ENCODE assay signal across 20 cellular contexts in the genomic region with DNA sequence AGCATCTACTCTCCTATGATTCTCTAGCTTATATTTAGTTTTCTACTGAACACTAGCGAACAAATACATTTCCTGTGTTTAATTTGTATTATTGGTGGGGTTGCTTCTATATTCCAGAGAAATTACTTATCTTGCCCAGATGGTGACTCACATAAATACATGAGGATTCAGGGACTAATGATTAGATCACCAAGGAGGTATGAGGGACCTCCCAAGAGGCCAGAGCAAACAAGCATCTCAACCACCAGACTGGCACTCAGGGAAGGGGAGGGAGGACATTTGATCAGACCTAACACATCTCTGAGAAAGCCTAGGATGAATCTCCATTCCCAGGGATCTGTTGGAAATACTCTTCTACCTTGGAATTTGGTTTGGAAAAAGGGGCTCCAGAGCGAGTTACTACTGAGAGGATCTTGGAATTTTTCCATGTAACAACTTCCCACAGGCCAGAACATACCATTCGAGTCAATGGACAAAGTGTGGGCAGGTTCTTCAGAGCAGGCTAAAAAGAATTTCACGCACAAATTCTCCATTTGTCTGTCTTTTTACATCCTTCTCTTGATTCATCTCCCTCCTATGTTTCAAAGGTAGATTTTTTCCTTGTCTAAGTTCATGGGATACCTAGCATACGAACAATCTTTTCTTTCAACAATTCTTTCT.
DNase-seq lines count a peak whose midpoint lies in the region; ATAC-seq and TF ChIP-seq lines count a peak whose summit lies in the region.
"Had no signal": no experiment of that assay in that cellular context is flagged by ENCODE, and none has a peak within 500 bp of the region (broad histone marks: within the 10 kb centered on the region; RNA-seq: fewer than 3 reads in every experiment).

No MANE protein-coding gene starts in this region.

- H3K4me3 ChIP-seq in IMR-90 (ENCODE audit: insufficient read depth, low read depth, low read length), result no peak overlapping the region
- no peak overlapping the region for H3K4me3 ChIP-seq in BE2C (ENCODE audit: low read depth, low read length)
- no peak overlapping the region for H3K4me3 ChIP-seq in body of pancreas
- H3K4me3 ChIP-seq: colonic mucosa, hepatocyte, ovary, SK-N-MC, uterus had no signal

- TF ChIP-seq CTCF in IMR-90 (conservative IDR thresholded peaks at IDR 0.05; ENCODE audit: low read depth, low read length), result no peak
- no peak for TF ChIP-seq CTCF in foreskin keratinocyte (conservative IDR thresholded peaks at IDR 0.05)
- TF ChIP-seq CTCF in BE2C (IDR thresholded peaks at IDR 0.05; ENCODE audit: low read depth, low read length), result no peak
- no peak for TF ChIP-seq CTCF in body of pancreas (IDR thresholded peaks at IDR 0.05)

- ATAC-seq in IMR-90 (ENCODE audit: low read depth), result peak; percentile 95
- no peak for ATAC-seq in foreskin keratinocyte
- ATAC-seq in body of pancreas, result no peak
- ATAC-seq: activated naive CD8-positive, alpha-beta T cell treated with anti-CD3 and anti-CD28 coated beads, Interleukin-2, amount 50 U/mL, for 24 hours had no signal

- no peak for TF ChIP-seq RAD21 in IMR-90 (IDR thresholded peaks at IDR 0.05; ENCODE audit: low read length)

- TF ChIP-seq POLR2A in IMR-90 (IDR thresholded peaks at IDR 0.05; ENCODE audit: low read depth, low read length) (0 out of 2 replicates have a peak, but pooled peaks have one; percentile 44), body of pancreas (IDR thresholded peaks at IDR 0.05) (no peak)

- H4K20me1 ChIP-seq in IMR-90 (ENCODE audit: insufficient read depth, low read length), result no peaks in the 10 kb centered on the region

- H4K91ac ChIP-seq in IMR-90 (ENCODE audit: insufficient read depth, low read depth, low read length), result peak overlapping the region; percentile 72

- H3K9me1 ChIP-seq in IMR-90 (ENCODE audit: insufficient read depth, low read length), result peaks cover 16% of the 10 kb centered on the region

- CTCF ChIA-PET in IMR-90 (lab: Yijun Ruan, JAX), result no interaction called here

- H3K4me1 ChIP-seq in IMR-90 (ENCODE audit: control insufficient read depth, insufficient read depth, low read length) (peaks cover 8% of the 10 kb centered on the region), foreskin keratinocyte (no peaks in the 10 kb centered on the region), BE2C (no peaks in the 10 kb centered on the region), body of pancreas (peaks cover 10% of the 10 kb centered on the region)
- H3K4me1 ChIP-seq: Caco-2, colonic mucosa, uterus had no signal

- no peak overlapping the region for H2AFZ ChIP-seq in IMR-90 (replicated peaks; ENCODE audit: low read length, poor library complexity)
- H2AFZ ChIP-seq: hepatocyte had no signal

- H2BK120ac ChIP-seq in IMR-90 (ENCODE audit: low read depth, low read length), result peak overlapping the region; percentile 89

- dilution Hi-C loops in IMR-90 (cut with HindIII; ENCODE audit: low sequenced_read_pairs, unreplicated experiment), result no loop called here

- H2AK5ac ChIP-seq in IMR-90 (ENCODE audit: low read depth, low read length), result 0 out of 2 replicates have a peak overlapping the region, but pooled peaks have one; percentile 21

- H3K23ac ChIP-seq in IMR-90 (ENCODE audit: low read depth, low read length), result no peak overlapping the region

- H2BK15ac ChIP-seq in IMR-90 (ENCODE audit: low read depth, low read length), result no peak overlapping the region; the same call in 2 of the 3 replicates

- H4K5ac ChIP-seq in IMR-90 (ENCODE audit: low read depth, low read length), result peak overlapping the region; percentile 67; the same call in 1 of the 2 replicates

- no peaks in the 10 kb centered on the region for H3K27me3 ChIP-seq in IMR-90 (ENCODE audit: control insufficient read depth, insufficient read depth, low read length)
- H3K27me3 ChIP-seq in foreskin keratinocyte, result no peaks in the 10 kb centered on the region
- no peaks in the 10 kb centered on the region for H3K27me3 ChIP-seq in BE2C
- H3K27me3 ChIP-seq in body of pancreas, result no peaks in the 10 kb centered on the region
- H3K27me3 ChIP-seq: colonic mucosa, hepatocyte, ovary, uterus had no signal

- no peak overlapping the region for H2AK9ac ChIP-seq in IMR-90 (replicated peaks; ENCODE audit: low read depth, low read length, poor library complexity)

- H3K79me1 ChIP-seq in IMR-90 (ENCODE audit: low read depth in 1 of 2, low read length in 2 of 2), result 0 out of 4 replicates have a peak, but pooled peaks cover 0 to 3% of the 10 kb centered on the region in 2 experiments

- intact Hi-C loops in IMR-90 (cut with micrococcal nuclease) (loop anchor here (2.0 to 5.0 kb wide), 2 partner anchors 146 to 264 kb away; a partner anchor contains a TSS), body of pancreas (cut with DNase I) (no loop called here)

- H3K36me3 ChIP-seq in IMR-90 (ENCODE audit: control insufficient read depth, insufficient read depth, low read length) (no peaks in the 10 kb centered on the region), BE2C (no peaks in the 10 kb centered on the region), body of pancreas (replicated peaks in 1 of 2; ENCODE audit: insufficient read depth in 1 of 2, low read depth in 2 of 2) (no peaks in the 10 kb centered on the region)
- H3K36me3 ChIP-seq: colonic mucosa, ovary, uterus had no signal

- peak overlapping the region; percentile 8; the same call in 1 of the 2 replicates for H3K4me2 ChIP-seq in IMR-90 (ENCODE audit: low read depth, low read length)
- H3K4me2 ChIP-seq: hepatocyte had no signal

- no CpG with 5 or more reads among the region's 5 CpGs for WGBS in IMR-90 (ENCODE audit: extremely low coverage in 2 of 2, insufficient read length in 1 of 2), 2 experiments
- 77 to 78% methylated on average over 5 of the region's 5 CpGs for WGBS in body of pancreas, 2 donors

- peak overlapping the region; percentile 69 for H3K14ac ChIP-seq in IMR-90 (replicated peaks; ENCODE audit: low read depth, low read length)

- peak overlapping the region; percentile 2 to 67; a peak in 2 of 4 replicates for H4K8ac ChIP-seq in IMR-90 (ENCODE audit: low read depth in 2 of 2, low read length in 2 of 2)

- H2BK20ac ChIP-seq in IMR-90 (ENCODE audit: low read depth, low read length), result peak overlapping the region; percentile 93

- peak overlapping the region; percentile 77; the same call in 1 of the 2 replicates for H3K4ac ChIP-seq in IMR-90 (ENCODE audit: low read depth, low read length)

- POLR2A ChIA-PET in IMR-90 (lab: Charles Lee; ENCODE audit: unreplicated experiment), result no interaction called here

- H3K56ac ChIP-seq in IMR-90 (ENCODE audit: extremely low read depth, insufficient read depth, low read length), result peak overlapping the region; percentile 75

- in situ Hi-C loops in IMR-90 (cut with MboI; ENCODE audit: low sequenced_read_pairs), result no loop called here

- H3K18ac ChIP-seq in IMR-90 (ENCODE audit: low read depth, low read length), result peak overlapping the region; percentile 6; the same call in 1 of the 2 replicates

- peak overlapping the region; percentile 95 for H2BK5ac ChIP-seq in IMR-90 (ENCODE audit: low read depth, low read length, poor library complexity, severe bottlenecking)

- H3K27ac ChIP-seq in IMR-90 (ENCODE audit: insufficient read depth, low read length) (peak overlapping the region; percentile 4; the same call in 1 of the 2 replicates), foreskin keratinocyte (no peak overlapping the region), body of pancreas (no peak overlapping the region)
- H3K27ac ChIP-seq: colonic mucosa, hepatocyte, ovary, SK-N-MC, uterus had no signal

- H3K9me3 ChIP-seq in IMR-90 (ENCODE audit: control insufficient read depth, insufficient read depth, low read length) (no peaks in the 10 kb centered on the region), BE2C (no peaks in the 10 kb centered on the region), body of pancreas (no peaks in the 10 kb centered on the region)
- H3K9me3 ChIP-seq: Caco-2, colonic mucosa, ovary, uterus had no signal

- DNase-seq in AG08396 (ENCODE audit: low spot score) (peak; percentile 69), IMR-90 (peak; percentile 97), astrocyte of the hippocampus (ENCODE audit: low read depth, low spot score) (peak; percentile 65), foreskin keratinocyte (peak; percentile 30 to 44), DMS153 (lab: John Stamatoyannopoulos, UW) (no peak), BE2C (no peak), body of pancreas (no peak)
- no peak for DNase-seq in activated CD4-positive, alpha-beta T cell treated with anti-CD3 and anti-CD28 coated beads, Interleukin-2, amount 50 U/mL, for 4 hours
- DNase-seq: activated CD4-positive, alpha-beta T cell treated with anti-CD3 and anti-CD28 coated beads, Interleukin-2, amount 50 U/mL, for 48 hours; activated naive CD8-positive, alpha-beta T cell treated with anti-CD3 and anti-CD28 coated beads, Interleukin-2, amount 50 U/mL, for 24 hours; Caco-2; colonic mucosa; Karpas-422; NCI-H446; ovary; small intestine; stimulated activated naive CD4-positive, alpha-beta T cell treated with Interleukin-2 at 50 U/mL for 16 hours; uterus had no signal

- no TSS peak for BruUV-seq in IMR-90 (replicated peaks; lab: Mats Ljungman, UMichigan)

- H3K9ac ChIP-seq in IMR-90 (ENCODE audit: low read depth, low read length), result no peak overlapping the region; the same call in 1 of the 2 replicates

TF ChIP-seq in IMR-90, 13 proteins besides CTCF, POLR2A, EP300 and RAD21 (continues in another document):
- TF ChIP-seq RFX5 (IDR thresholded peaks at IDR 0.05; ENCODE audit: low read depth, low read length) (no peak), FOS (IDR thresholded peaks at IDR 0.05; ENCODE audit: low read depth, low read length) (peak; percentile 91), MXI1 (IDR thresholded peaks at IDR 0.05; ENCODE audit: borderline replicate concordance, low read depth, low read length) (no peak), SMC3 (IDR thresholded peaks at IDR 0.05; ENCODE audit: low read depth, low read length) (0 out of 2 replicates have a peak, but pooled peaks have one; percentile 3), BHLHE40 (IDR thresholded peaks at IDR 0.05; ENCODE audit: low read depth, low read length) (peak; percentile 13; the same call in 1 of the 2 replicates), MAFK (IDR thresholded peaks at IDR 0.05; ENCODE audit: low read depth, low read length) (0 out of 2 replicates have a peak, but pooled peaks have one; percentile 4), CEBPB (IDR thresholded peaks at IDR 0.05; ENCODE audit: low read depth, low read length) (no peak), RCOR1 (IDR thresholded peaks at IDR 0.05; ENCODE audit: insufficient replicate concordance, low read length) (peak; percentile 71), CHD1 (IDR thresholded peaks at IDR 0.05; ENCODE audit: low read depth, low read length) (no peak)
- TF ChIP-seq, protein P1, sequence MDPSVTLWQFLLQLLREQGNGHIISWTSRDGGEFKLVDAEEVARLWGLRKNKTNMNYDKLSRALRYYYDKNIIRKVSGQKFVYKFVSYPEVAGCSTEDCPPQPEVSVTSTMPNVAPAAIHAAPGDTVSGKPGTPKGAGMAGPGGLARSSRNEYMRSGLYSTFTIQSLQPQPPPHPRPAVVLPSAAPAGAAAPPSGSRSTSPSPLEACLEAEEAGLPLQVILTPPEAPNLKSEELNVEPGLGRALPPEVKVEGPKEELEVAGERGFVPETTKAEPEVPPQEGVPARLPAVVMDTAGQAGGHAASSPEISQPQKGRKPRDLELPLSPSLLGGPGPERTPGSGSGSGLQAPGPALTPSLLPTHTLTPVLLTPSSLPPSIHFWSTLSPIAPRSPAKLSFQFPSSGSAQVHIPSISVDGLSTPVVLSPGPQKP (IDR thresholded peaks at IDR 0.05; ENCODE audit: borderline replicate concordance, low read depth, low read length), result no peak

Comparison
In these comparisons a context has a peak if more than half of its experiments do, and no peak if none do; other contexts are left out.
1. DNase-seq: peak in AG08396 (single experiment), IMR-90 (single experiment), astrocyte of the hippocampus (single experiment) and foreskin keratinocyte (2 of 2); none in DMS153 (single experiment), BE2C (single experiment), body of pancreas (0 of 4) and activated CD4-positive, alpha-beta T cell treated with anti-CD3 and anti-CD28 coated beads, Interleukin-2, amount 50 U/mL, for 4 hours (0 of 2).